8 cellular contexts compared by ENCODE assay signal in genomic region chr14:34713681-34714319, GRCh38. TPM values are rescaled to one million over a fixed set of nuclear protein-coding genes. Genes with fewer than 3 reads are reported as not detected.
DNase-seq lines count a peak whose midpoint lies in the region; ATAC-seq and TF ChIP-seq lines count a peak whose summit lies in the region.

No MANE protein-coding gene starts in this region.

- peaks cover 33% of the 10 kb centered on the region for H3K4me1 Mint-ChIP-seq in activated T-helper 1 cell treated with anti-CD3 and anti-CD28 coated beads, Interleukin-12 subunit alpha, Interleukin-12 subunit beta, Interleukin-2, Interleukin-4 antibody, amounts not matched to agents 30 ng/mL and 10 ng/mL and 1 ng/mL, durations not matched to agents 14 hours and 24 hours and 36 hours (ENCODE audit: low read depth)

- peaks cover 9% of the 10 kb centered on the region for H3K36me3 ChIP-seq in neuron (ENCODE audit: insufficient read depth, low read length)
- peaks cover 14% of the 10 kb centered on the region for H3K36me3 ChIP-seq in upper lobe of right lung

- peak overlapping the region; percentile 95 for H3K27ac Mint-ChIP-seq in activated T-helper 1 cell treated with anti-CD3 and anti-CD28 coated beads, Interleukin-12 subunit alpha, Interleukin-12 subunit beta, Interleukin-2, Interleukin-4 antibody, amounts not matched to agents 30 ng/mL and 10 ng/mL and 1 ng/mL, durations not matched to agents 14 hours and 24 hours and 36 hours

- H3K4me3 Mint-ChIP-seq in activated T-helper 1 cell treated with anti-CD3 and anti-CD28 coated beads, Interleukin-12 subunit alpha, Interleukin-12 subunit beta, Interleukin-2, Interleukin-4 antibody, amounts not matched to agents 30 ng/mL and 10 ng/mL and 1 ng/mL, durations not matched to agents 14 hours and 24 hours and 36 hours, result peak overlapping the region; percentile 95

- H3K27me3 ChIP-seq in foreskin keratinocyte (no peaks in the 10 kb centered on the region), neuron (ENCODE audit: insufficient read depth, low read length) (no peaks in the 10 kb centered on the region), upper lobe of right lung (no peaks in the 10 kb centered on the region)

- TF ChIP-seq CTCF in foreskin keratinocyte (conservative IDR thresholded peaks at IDR 0.05), result no peak
- no peak for TF ChIP-seq CTCF in upper lobe of right lung (IDR thresholded peaks at IDR 0.05)

- H3K9me3 ChIP-seq in neuron (ENCODE audit: low read length), result no peaks in the 10 kb centered on the region
- no peaks in the 10 kb centered on the region for H3K9me3 ChIP-seq in upper lobe of right lung

- no peaks in the 10 kb centered on the region for H3K9me3 Mint-ChIP-seq in activated T-helper 1 cell treated with anti-CD3 and anti-CD28 coated beads, Interleukin-12 subunit alpha, Interleukin-12 subunit beta, Interleukin-2, Interleukin-4 antibody, amounts not matched to agents 30 ng/mL and 10 ng/mL and 1 ng/mL, durations not matched to agents 14 hours and 24 hours and 36 hours

- intact Hi-C loops in activated T-helper 1 cell treated with anti-CD3 and anti-CD28 coated beads, Interleukin-12 subunit alpha, Interleukin-12 subunit beta, Interleukin-2, Interleukin-4 antibody, amounts not matched to agents 30 ng/mL and 10 ng/mL and 1 ng/mL, durations not matched to agents 14 hours and 24 hours and 36 hours (cut with micrococcal nuclease), result loop anchor here (1.0 to 10.0 kb wide), 5 partner anchors 83 to 601 kb away; partner anchors contain the start of genes FAM177A1, SNX6 and SRP54
- intact Hi-C loops in upper lobe of right lung (cut with DNase I), result no loop called here

- H2AFZ ChIP-seq in neuron (ENCODE audit: low read depth, low read length), result peak overlapping the region; percentile 95

- peak; percentile 32 for DNase-seq in DMS79 (lab: John Stamatoyannopoulos, UW)
- peak; percentile 13 for DNase-seq in NCI-H146 treated with DMSO at 0.1 percent for 48 hours (lab: John Stamatoyannopoulos, UW; ENCODE audit: unreplicated experiment)
- no peak for DNase-seq in activated T-helper 1 cell treated with anti-CD3 and anti-CD28 coated beads, Interleukin-12 subunit alpha, Interleukin-12 subunit beta, Interleukin-2, Interleukin-4 antibody, amounts not matched to agents 30 ng/mL and 10 ng/mL and 1 ng/mL, durations not matched to agents 14 hours and 24 hours and 36 hours (ENCODE audit: low spot score)
- peak in 1 of 2 donors; percentile 60 for DNase-seq in foreskin keratinocyte
- peak; percentile 72 for DNase-seq in upper lobe of right lung
- no peak for DNase-seq in NK-92 (lab: John Stamatoyannopoulos, UW; ENCODE audit: unreplicated experiment)

- peaks cover 14% of the 10 kb centered on the region for H3K4me1 ChIP-seq in foreskin keratinocyte
- H3K4me1 ChIP-seq in neuron (ENCODE audit: insufficient read depth, low read length), result peaks cover 13% of the 10 kb centered on the region
- peaks cover 13% of the 10 kb centered on the region for H3K4me1 ChIP-seq in upper lobe of right lung

- ATAC-seq in GM21529 (IDR thresholded peaks at IDR 0.05; ENCODE audit: unreplicated experiment) (peak; percentile 10), foreskin keratinocyte (peak; percentile 16), upper lobe of right lung (peak; percentile 54)

- H3K36me3 Mint-ChIP-seq in activated T-helper 1 cell treated with anti-CD3 and anti-CD28 coated beads, Interleukin-12 subunit alpha, Interleukin-12 subunit beta, Interleukin-2, Interleukin-4 antibody, amounts not matched to agents 30 ng/mL and 10 ng/mL and 1 ng/mL, durations not matched to agents 14 hours and 24 hours and 36 hours (ENCODE audit: low read depth), result peaks cover 18% of the 10 kb centered on the region

- peak overlapping the region; percentile 55 for H3K27ac ChIP-seq in foreskin keratinocyte
- peak overlapping the region; percentile 95 for H3K27ac ChIP-seq in upper lobe of right lung

- peaks cover 9% of the 10 kb centered on the region for H3K27me3 Mint-ChIP-seq in activated T-helper 1 cell treated with anti-CD3 and anti-CD28 coated beads, Interleukin-12 subunit alpha, Interleukin-12 subunit beta, Interleukin-2, Interleukin-4 antibody, amounts not matched to agents 30 ng/mL and 10 ng/mL and 1 ng/mL, durations not matched to agents 14 hours and 24 hours and 36 hours (ENCODE audit: insufficient read depth)

- H3K4me3 ChIP-seq in neuron (ENCODE audit: low read length), result peak overlapping the region; percentile 91
- peak overlapping the region; percentile 85 for H3K4me3 ChIP-seq in upper lobe of right lung

RNA-seq across cellular contexts. Expression of gene CFL2, which starts 0.6 kb away (rescaled TPM):
- total RNA-seq in activated T-helper 1 cell treated with anti-CD3 and anti-CD28 coated beads, Interleukin-12 subunit alpha, Interleukin-12 subunit beta, Interleukin-2, Interleukin-4 antibody, amounts not matched to agents 30 ng/mL and 10 ng/mL and 1 ng/mL, durations not matched to agents 14 hours and 24 hours and 36 hours, result 8.3 and 9.2 TPM in 2 replicates
- 28.5 and 38.2 TPM in 2 replicates for total RNA-seq in foreskin keratinocyte
- 24.5 and 32.9 TPM in 2 replicates for polyA plus RNA-seq in foreskin keratinocyte
- 56.5 TPM for total RNA-seq in upper lobe of right lung

Comparison
In these comparisons a context has a peak if more than half of its experiments do, and no peak if none do; other contexts are left out.
1. DNase-seq: peak in DMS79 (single experiment), NCI-H146 treated with DMSO at 0.1 percent for 48 hours (single experiment) and upper lobe of right lung (single experiment); none in activated T-helper 1 cell treated with anti-CD3 and anti-CD28 coated beads, Interleukin-12 subunit alpha, Interleukin-12 subunit beta, Interleukin-2, Interleukin-4 antibody, amounts not matched to agents 30 ng/mL and 10 ng/mL and 1 ng/mL, durations not matched to agents 14 hours and 24 hours and 36 hours (single experiment) and NK-92 (single experiment).
2. Peak in every context shown above with its lines, with median percentiles within 50 percentile points of each other: ATAC-seq.